Comparison of ENCODE assay signal across 1 cellular context in the genomic region with DNA sequence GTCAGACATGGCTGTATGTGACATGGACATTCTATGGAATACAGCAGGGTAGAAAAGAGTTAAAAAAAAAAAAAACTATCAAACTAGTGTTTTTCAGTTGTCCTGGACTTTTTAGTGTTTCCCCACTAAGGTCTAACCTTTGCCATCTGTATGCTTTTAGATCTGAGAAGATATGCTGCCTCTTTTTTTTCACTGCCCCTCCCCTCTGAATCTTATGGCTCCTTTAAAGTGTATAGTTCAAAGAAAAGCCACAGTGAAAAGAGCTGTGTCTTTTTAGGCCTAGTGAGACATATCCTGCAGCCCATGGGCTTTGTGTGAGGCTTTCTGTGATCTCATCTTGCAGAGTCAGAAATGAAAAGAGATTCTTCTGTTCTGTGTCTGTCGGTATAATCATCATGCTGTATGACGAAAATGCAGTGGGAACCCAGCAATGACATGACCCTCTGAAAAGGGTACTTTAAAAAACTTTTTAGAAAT.
TF ChIP-seq lines count a peak whose summit lies in the region.

No MANE protein-coding gene starts in this region.

TF ChIP-seq in HepG2, 621 proteins besides CTCF, POLR2A, EP300 and RAD21 (continued from another document and continues in another):
- TF ChIP-seq ARID5B (CRISPR knock-in tag; IDR thresholded peaks at IDR 0.05) (peak; percentile 91), ZBTB43 (CRISPR knock-in tag; conservative IDR thresholded peaks at IDR 0.05) (peak; percentile 61; the same call in 1 of the 2 replicates), ATRX (CRISPR knock-in tag; IDR thresholded peaks at IDR 0.05; ENCODE audit: borderline replicate concordance) (no peak), ZNF597 (CRISPR knock-in tag; IDR thresholded peaks at IDR 0.05) (no peak), CHD2 (IDR thresholded peaks at IDR 0.05; ENCODE audit: low read depth, low read length) (no peak), SOX5 (CRISPR knock-in tag; IDR thresholded peaks at IDR 0.05; ENCODE audit: borderline replicate concordance) (peak; percentile 86), MLXIP (CRISPR knock-in tag; IDR thresholded peaks at IDR 0.05; ENCODE audit: borderline replicate concordance) (no peak), NKX3-1 (CRISPR knock-in tag; IDR thresholded peaks at IDR 0.05) (no peak), ZNF580 (CRISPR knock-in tag; IDR thresholded peaks at IDR 0.05; ENCODE audit: borderline replicate concordance, low read depth) (peak; percentile 49; the same call in 1 of the 2 replicates), ZNF503 (CRISPR knock-in tag; IDR thresholded peaks at IDR 0.05) (peak; percentile 96), KAT7 (CRISPR knock-in tag; IDR thresholded peaks at IDR 0.05; ENCODE audit: borderline replicate concordance) (peak; percentile 35; the same call in 1 of the 2 replicates), ZNF354B (CRISPR knock-in tag; IDR thresholded peaks at IDR 0.05) (no peak), ZNF256 (CRISPR knock-in tag; conservative IDR thresholded peaks at IDR 0.05) (no peak), XBP1 (CRISPR knock-in tag; IDR thresholded peaks at IDR 0.05) (no peak), TMF1 (CRISPR knock-in tag; IDR thresholded peaks at IDR 0.05; ENCODE audit: low read depth) (no peak), TBX3 (IDR thresholded peaks at IDR 0.05; ENCODE audit: borderline replicate concordance) (peak; percentile 7; the same call in 1 of the 2 replicates), MXI1 (IDR thresholded peaks at IDR 0.05; ENCODE audit: borderline replicate concordance, low read depth, low read length) (no peak), RNF2 (conservative IDR thresholded peaks at IDR 0.05; ENCODE audit: low read depth) (no peak), SMAD1 (CRISPR knock-in tag; IDR thresholded peaks at IDR 0.05; ENCODE audit: borderline replicate concordance, low read depth) (no peak), TRIM22 (IDR thresholded peaks at IDR 0.05) (no peak), SIX1 (CRISPR knock-in tag; IDR thresholded peaks at IDR 0.05; ENCODE audit: borderline replicate concordance) (peak; percentile 86), ZNF33B (CRISPR knock-in tag; IDR thresholded peaks at IDR 0.05) (no peak), MIXL1 (CRISPR knock-in tag; IDR thresholded peaks at IDR 0.05) (peak; percentile 76), SSRP1 (CRISPR knock-in tag; IDR thresholded peaks at IDR 0.05) (0 out of 2 replicates have a peak, but pooled peaks have one; percentile 53), IKZF5 (CRISPR knock-in tag; IDR thresholded peaks at IDR 0.05) (peak; percentile 66; the same call in 1 of the 2 replicates), ZNF512 (CRISPR knock-in tag; IDR thresholded peaks at IDR 0.05) (no peak)
- TF ChIP-seq, protein P1, sequence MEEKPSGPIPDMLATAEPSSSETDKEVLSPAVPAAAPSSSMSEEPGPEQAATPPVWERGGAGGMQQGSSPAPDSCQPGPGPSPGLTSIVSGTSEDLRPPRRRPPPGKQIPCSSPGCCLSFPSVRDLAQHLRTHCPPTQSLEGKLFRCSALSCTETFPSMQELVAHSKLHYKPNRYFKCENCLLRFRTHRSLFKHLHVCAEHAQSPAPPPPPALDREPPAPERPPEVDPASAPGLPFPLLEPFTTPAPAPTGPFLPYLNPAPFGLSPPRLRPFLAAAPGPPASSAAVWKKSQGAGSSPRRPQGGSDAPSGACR (CRISPR knock-in tag; IDR thresholded peaks at IDR 0.05): no peak
- TF ChIP-seq, protein P2, sequence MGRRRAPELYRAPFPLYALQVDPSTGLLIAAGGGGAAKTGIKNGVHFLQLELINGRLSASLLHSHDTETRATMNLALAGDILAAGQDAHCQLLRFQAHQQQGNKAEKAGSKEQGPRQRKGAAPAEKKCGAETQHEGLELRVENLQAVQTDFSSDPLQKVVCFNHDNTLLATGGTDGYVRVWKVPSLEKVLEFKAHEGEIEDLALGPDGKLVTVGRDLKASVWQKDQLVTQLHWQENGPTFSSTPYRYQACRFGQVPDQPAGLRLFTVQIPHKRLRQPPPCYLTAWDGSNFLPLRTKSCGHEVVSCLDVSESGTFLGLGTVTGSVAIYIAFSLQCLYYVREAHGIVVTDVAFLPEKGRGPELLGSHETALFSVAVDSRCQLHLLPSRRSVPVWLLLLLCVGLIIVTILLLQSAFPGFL (CRISPR knock-in tag; IDR thresholded peaks at IDR 0.05): no peak
- TF ChIP-seq, protein P3, sequence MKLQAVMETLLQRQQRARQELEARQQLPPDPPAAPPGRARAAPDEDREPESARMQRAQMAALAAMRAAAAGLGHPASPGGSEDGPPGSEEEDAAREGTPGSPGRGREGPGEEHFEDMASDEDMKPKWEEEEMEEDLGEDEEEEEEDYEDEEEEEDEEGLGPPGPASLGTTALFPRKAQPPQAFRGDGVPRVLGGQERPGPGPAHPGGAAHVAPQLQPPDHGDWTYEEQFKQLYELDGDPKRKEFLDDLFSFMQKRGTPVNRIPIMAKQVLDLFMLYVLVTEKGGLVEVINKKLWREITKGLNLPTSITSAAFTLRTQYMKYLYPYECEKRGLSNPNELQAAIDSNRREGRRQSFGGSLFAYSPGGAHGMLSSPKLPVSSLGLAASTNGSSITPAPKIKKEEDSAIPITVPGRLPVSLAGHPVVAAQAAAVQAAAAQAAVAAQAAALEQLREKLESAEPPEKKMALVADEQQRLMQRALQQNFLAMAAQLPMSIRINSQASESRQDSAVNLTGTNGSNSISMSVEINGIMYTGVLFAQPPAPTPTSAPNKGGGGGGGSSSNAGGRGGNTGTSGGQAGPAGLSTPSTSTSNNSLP (IDR thresholded peaks at IDR 0.05; ENCODE audit: low read depth, low read length): peak; percentile 43; the same call in 1 of the 2 replicates
